ENCODE assay signal across 8 cellular contexts in genomic region chr6:89818977-89819335, GRCh38. TPM values are rescaled to one million over a fixed set of nuclear protein-coding genes. Genes with fewer than 3 reads are reported as not detected.
DNase-seq lines count a peak whose midpoint lies in the region; ATAC-seq and TF ChIP-seq lines count a peak whose summit lies in the region.

No MANE protein-coding gene starts in this region.

- 0% methylated on average over 14 of the region's 14 CpGs for WGBS in right lobe of liver (ENCODE audit: insufficient coverage, low coverage, low lambda C conversion rate, missing lambda C conversion rate)
- WGBS in suprapubic skin, result 0% methylated on average over 10 of the region's 14 CpGs

- ATAC-seq in GM18873 (IDR thresholded peaks at IDR 0.05; ENCODE audit: low FRiP score, unreplicated experiment), result peak; percentile 14
- peak; percentile 32 for ATAC-seq in HG03103 (IDR thresholded peaks at IDR 0.05; ENCODE audit: low read depth, unreplicated experiment)
- ATAC-seq in PC-3, result peak; percentile 61
- peak; percentile 56 to 60 (median 58) for ATAC-seq in right lobe of liver

- H3K9me2 ChIP-seq in PC-3 (replicated peaks; ENCODE audit: low read length), result no peaks in the 10 kb centered on the region

- no peaks in the 10 kb centered on the region for H3K36me3 ChIP-seq in PC-3 (ENCODE audit: low read depth, low read length)
- no peaks in the 10 kb centered on the region for H3K36me3 ChIP-seq in right lobe of liver
- H3K36me3 ChIP-seq in suprapubic skin, result no peaks in the 10 kb centered on the region

- CTCF ChIA-PET in PC-3 (lab: Charles Lee), result interaction anchor here (0.6 kb wide), 1 partner anchor 276 kb away, joined by 4 read pairs; no protein-coding TSS in a partner anchor

- H3K9me3 ChIP-seq in PC-3 (ENCODE audit: low read length) (no peaks in the 10 kb centered on the region), right lobe of liver (no peaks in the 10 kb centered on the region), suprapubic skin (no peaks in the 10 kb centered on the region)

- peak overlapping the region; percentile 76 for H3K27ac ChIP-seq in PC-3 (ENCODE audit: low read length)
- H3K27ac ChIP-seq in coronary artery, result peak overlapping the region; percentile 70 to 88
- H3K27ac ChIP-seq in right lobe of liver, result peak overlapping the region; percentile 75 to 85 (median 85)
- H3K27ac ChIP-seq in suprapubic skin, result peak overlapping the region; percentile 93

- H3K4me3 ChIP-seq in AG10803 (ENCODE audit: low read length) (peak overlapping the region; percentile 95), PC-3 (ENCODE audit: low read length) (peak overlapping the region; percentile 99), coronary artery (peak overlapping the region; percentile 89), right lobe of liver (peak overlapping the region; percentile 66 to 98 (median 81)), suprapubic skin (peak overlapping the region; percentile 88)

- no TSS peak for BruUV-seq in PC-3 (replicated peaks; lab: Mats Ljungman, UMichigan)

- H3K4me2 ChIP-seq in PC-3 (ENCODE audit: low read length), result peak overlapping the region; percentile 96

- H3F3A ChIP-seq in PC-3 (ENCODE audit: low read length, unreplicated experiment), result no peaks in the 10 kb centered on the region

- intact Hi-C loops in PC-3 (cut with micrococcal nuclease), result loop anchor here (1.0 kb wide), 1 partner anchor 181 kb away; the partner anchor contains the start of gene LYRM2
- intact Hi-C loops in right lobe of liver (cut with DNase I), result no loop called here

- peaks cover 16% of the 10 kb centered on the region for H4K20me1 ChIP-seq in PC-3 (ENCODE audit: low read length)

- no peak for TF ChIP-seq EP300 in suprapubic skin (IDR thresholded peaks at IDR 0.05)

- H2AFZ ChIP-seq in PC-3 (ENCODE audit: low read length), result peak overlapping the region; percentile 74

- POLR2A ChIA-PET in PC-3 (lab: Charles Lee; ENCODE audit: unreplicated experiment), result interaction anchor here (2.2 kb wide), 1 partner anchor 10 kb away, joined by 11 read pairs; the partner anchor contains the start of gene CASP8AP2

- H3K27me3 ChIP-seq in PC-3 (ENCODE audit: low read length) (no peaks in the 10 kb centered on the region), right lobe of liver (no peaks in the 10 kb centered on the region), suprapubic skin (no peaks in the 10 kb centered on the region)

- H3K9ac ChIP-seq in PC-3 (ENCODE audit: low read length), result peak overlapping the region; percentile 99

- H3K4me1 ChIP-seq in PC-3 (ENCODE audit: insufficient read depth, low read length), result peaks cover 16% of the 10 kb centered on the region
- peaks cover 0 to 14% (median 7%) of the 10 kb centered on the region in 4 donors for H3K4me1 ChIP-seq in right lobe of liver
- H3K4me1 ChIP-seq in suprapubic skin, result peaks cover 26% of the 10 kb centered on the region

- H3K79me2 ChIP-seq in PC-3 (ENCODE audit: low read length), result peaks cover 64% of the 10 kb centered on the region

- TF ChIP-seq POLR2A in right lobe of liver (IDR thresholded peaks at IDR 0.05), result no peak
- no peak for TF ChIP-seq POLR2A in suprapubic skin (IDR thresholded peaks at IDR 0.05)

- DNase-seq in AG10803 (ENCODE audit: low read depth) (peak; percentile 33), PC-3 (peak; percentile 40), coronary artery (ENCODE audit: low spot score) (no peak), right lobe of liver (no peak), suprapubic skin (ENCODE audit: low spot score in 2 of 2) (no peak), DMS114 treated with DMSO at 0.1 percent for 48 hours (lab: John Stamatoyannopoulos, UW; ENCODE audit: unreplicated experiment) (no peak)

- no peak for TF ChIP-seq CTCF in AG10803 (conservative IDR thresholded peaks at IDR 0.05; ENCODE audit: low read length)
- TF ChIP-seq CTCF in PC-3 (conservative IDR thresholded peaks at IDR 0.05; ENCODE audit: low read depth, low read length), result no peak
- no peak for TF ChIP-seq CTCF in coronary artery (IDR thresholded peaks at IDR 0.05)
- TF ChIP-seq CTCF in right lobe of liver (IDR thresholded peaks at IDR 0.05), result no peak
- no peak for TF ChIP-seq CTCF in suprapubic skin (IDR thresholded peaks at IDR 0.05)

RNA-seq across cellular contexts. Expression of gene MDN1, which starts 0.6 kb away (rescaled TPM):
- total RNA-seq in PC-3 (2014; rRNA removed), result 17.6 and 20.5 TPM in 2 replicates
- 10 to 100 TPM; 13.8 to 49.6 (median 25.5) TPM for total RNA-seq in right lobe of liver
- total RNA-seq in suprapubic skin, result 10 to 100 TPM; 33.1 to 70.4 (median 44.5) TPM

RNA-seq across cellular contexts. Expression of gene CASP8AP2, which starts 10.7 kb away (rescaled TPM):
- total RNA-seq in PC-3 (2014; rRNA removed), result 6.6 and 7.8 TPM in 2 replicates
- total RNA-seq in right lobe of liver, result 1 to 10 TPM; 3.9 to 6.2 (median 5.0) TPM
- total RNA-seq in suprapubic skin, result 10 to 100 TPM in 3 of 4 donors, 1 to 10 TPM in 1; 8.8 to 17.9 (median 13.7) TPM

Comparison
In these comparisons a context has a peak if more than half of its experiments do, and no peak if none do; other contexts are left out.
1. DNase-seq: peak in AG10803 (single experiment) and PC-3 (single experiment); none in coronary artery (single experiment), right lobe of liver (0 of 3), suprapubic skin (0 of 2) and DMS114 treated with DMSO at 0.1 percent for 48 hours (single experiment).
2. Peak in every context shown above with its lines, with median percentiles within 50 percentile points of each other: H3K4me3 ChIP-seq, ATAC-seq and H3K27ac ChIP-seq.